In the genomic region with DNA sequence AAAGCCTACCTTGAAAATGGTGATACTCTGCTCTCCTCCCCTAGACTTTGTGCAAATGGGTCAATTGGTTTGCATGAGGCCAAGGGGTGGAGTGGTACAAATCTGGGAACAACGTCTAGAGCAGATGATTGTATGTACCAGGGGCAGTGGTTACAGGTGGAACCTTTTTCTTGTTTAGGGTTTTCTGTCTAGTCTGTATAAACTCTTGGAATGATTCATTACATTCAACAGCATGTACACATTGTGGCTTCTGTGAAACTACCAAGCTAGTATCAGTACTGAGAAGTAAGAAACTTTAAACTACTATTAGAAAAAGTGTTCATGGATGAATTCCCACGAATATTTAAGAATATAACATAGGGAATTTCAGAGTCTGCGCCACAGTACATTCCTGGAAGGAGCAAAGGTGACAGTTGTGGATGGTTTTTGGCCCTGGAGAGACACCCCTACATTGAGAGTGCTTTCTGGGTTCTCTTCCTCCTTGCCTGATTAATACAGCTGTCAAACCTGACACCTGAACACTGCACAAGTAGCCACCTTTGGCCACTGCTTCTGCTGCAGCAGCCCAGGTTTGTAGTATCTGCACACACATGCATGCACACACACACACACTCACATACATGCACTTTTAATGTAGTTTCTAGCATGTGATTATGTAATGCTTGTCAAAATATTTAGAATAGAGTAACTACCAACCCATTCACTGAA, we compare ENCODE assay signal across 14 cellular contexts. TPM values are rescaled to one million over a fixed set of nuclear protein-coding genes. Genes with fewer than 3 reads are reported as not detected.
DNase-seq lines count a peak whose midpoint lies in the region; ATAC-seq and TF ChIP-seq lines count a peak whose summit lies in the region.
"Had no signal": no experiment of that assay in that cellular context is flagged by ENCODE, and none has a peak within 500 bp of the region (broad histone marks: within the 10 kb centered on the region; RNA-seq: fewer than 3 reads in every experiment).

No MANE protein-coding gene starts in this region.

- no peak for TF ChIP-seq EP300 in ovary (IDR thresholded peaks at IDR 0.05)

- ATAC-seq in GM18517 (IDR thresholded peaks at IDR 0.05; ENCODE audit: unreplicated experiment) (peak; percentile 99), GM19468 (IDR thresholded peaks at IDR 0.05; ENCODE audit: extremely low read depth, unreplicated experiment) (peak; percentile 96), HG02938 (IDR thresholded peaks at IDR 0.05; ENCODE audit: unreplicated experiment) (peak; percentile 99), HG03565 (IDR thresholded peaks at IDR 0.05; ENCODE audit: unreplicated experiment) (peak; percentile 99), heart right ventricle (no peak)
- ATAC-seq: esophagus mucosa had no signal

- H3K27me3 ChIP-seq in heart right ventricle (peaks cover 0 to 3% (median 0%) of the 10 kb centered on the region in 7 donors), ovary (no peaks in the 10 kb centered on the region)

- H3K27ac ChIP-seq in heart right ventricle (no peak overlapping the region), ovary (no peak overlapping the region)
- H3K27ac ChIP-seq: C4-2B, VCaP had no signal

- DNase-seq in heart right ventricle (no peak), activated T-cell treated with anti-CD3 and anti-CD28 coated beads for 4 hours (no peak), ovary (no peak), RPMI8226 (no peak)
- DNase-seq: activated effector memory CD4-positive, alpha-beta T cell treated with anti-CD3 and anti-CD28 coated beads, Interleukin-2, amount 50 U/mL, for 16 hours; NCI-H2029 had no signal

- H3K9me3 ChIP-seq in heart right ventricle = peaks cover 0 to 9% (median 0%) of the 10 kb centered on the region in 11 donors
- H3K9me3 ChIP-seq in ovary = no peaks in the 10 kb centered on the region

- H3K4me1 ChIP-seq in heart right ventricle (peaks cover 0 to 2% (median 0%) of the 10 kb centered on the region in 9 donors), ovary (ENCODE audit: insufficient read depth) (no peaks in the 10 kb centered on the region)

- H3K4me3 ChIP-seq in heart right ventricle = no peak overlapping the region
- no peak overlapping the region for H3K4me3 ChIP-seq in ovary

- intact Hi-C loops in heart right ventricle (cut with DNase I) (no loop called here), ovary (cut with DNase I) (no loop called here)

- no peak for TF ChIP-seq POLR2A in ovary (IDR thresholded peaks at IDR 0.05)

- TF ChIP-seq CTCF in heart right ventricle (IDR thresholded peaks at IDR 0.05) (no peak), ovary (IDR thresholded peaks at IDR 0.05) (no peak)

- 79 to 84% methylated on average over 3 of the region's 3 CpGs for WGBS in heart right ventricle, 2 donors
- WGBS in ovary, 3 donors = 73 to 79% (median 78%) methylated on average over 3 of the region's 3 CpGs

- H3K36me3 ChIP-seq in heart right ventricle (no peaks in the 10 kb centered on the region), ovary (no peaks in the 10 kb centered on the region)

RNA-seq across cellular contexts. Expression of a gene that starts 30.0 kb away (rescaled TPM):
- total RNA-seq in heart right ventricle (1 to 10 TPM in 7 of 10 donors, under 1 TPM in 3; 0.47 to 2.5 (median 1.5) TPM), ovary (10 to 100 TPM in 1 of 7 donors, 1 to 10 TPM in 5, under 1 TPM in 1; 0.86 to 23.4 (median 2.4) TPM)
- polyA plus RNA-seq in heart right ventricle (under 1 TPM in 1 of 2 donors, not detected in 1; 0.14 TPM), ovary (1 to 10 TPM in 1 of 2 donors, under 1 TPM in 1; 0.24 to 2.4 TPM)
- total RNA-seq: esophagus mucosa had no signal

RNA-seq across cellular contexts. Expression of a gene that starts 50.0 kb away (rescaled TPM):
- total RNA-seq in heart right ventricle = under 1 TPM in 8 of 10 donors, not detected in 2; 0.36 to 0.94 (median 0.57) TPM
- 1 to 10 TPM in 1 of 2 donors, under 1 TPM in 1; 0.10 to 1.4 TPM for polyA plus RNA-seq in heart right ventricle
- total RNA-seq in ovary = 10 to 100 TPM in 1 of 7 donors, 1 to 10 TPM in 1, not detected in 5; 1.4 to 14.1 TPM
- under 1 TPM; 0.23 to 0.27 TPM for polyA plus RNA-seq in ovary
- total RNA-seq: esophagus mucosa, skeletal muscle tissue had no signal

Comparison
In these comparisons a context has a peak if more than half of its experiments do, and no peak if none do; other contexts are left out.
1. ATAC-seq: peak in GM18517 (single experiment), GM19468 (single experiment), HG02938 (single experiment) and HG03565 (single experiment); none in heart right ventricle (0 of 8).